ENCODE assay signal across 19 cellular contexts in the genomic region with DNA sequence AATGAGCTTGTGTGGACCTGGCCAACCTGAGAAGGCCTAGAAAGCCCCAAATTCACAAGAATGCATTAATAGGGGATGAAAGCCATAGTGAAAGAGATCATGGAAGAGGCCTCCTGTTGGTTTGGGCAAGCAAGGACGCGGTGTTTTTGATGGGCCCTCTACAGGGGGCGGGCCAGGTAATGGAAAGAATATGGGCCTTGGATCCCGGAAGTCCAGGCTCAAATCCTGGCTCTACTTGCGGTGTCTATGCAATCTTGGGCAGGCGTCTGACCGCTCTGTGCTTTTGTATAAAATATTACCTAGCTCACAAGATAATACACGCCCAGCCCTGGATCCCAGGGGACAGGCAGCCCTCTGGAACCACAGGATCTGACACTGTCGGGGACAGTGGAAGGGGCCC. TPM values are rescaled to one million over a fixed set of nuclear protein-coding genes. Genes with fewer than 3 reads are reported as not detected.
DNase-seq lines count a peak whose midpoint lies in the region; ATAC-seq and TF ChIP-seq lines count a peak whose summit lies in the region.
"Had no signal": no experiment of that assay in that cellular context is flagged by ENCODE, and none has a peak within 500 bp of the region (broad histone marks: within the 10 kb centered on the region; RNA-seq: fewer than 3 reads in every experiment).

No MANE protein-coding gene starts in this region.

- TF ChIP-seq CTCF in endodermal cell (conservative IDR thresholded peaks at IDR 0.05) = peak; percentile 3
- TF ChIP-seq CTCF in tibial artery (IDR thresholded peaks at IDR 0.05) = no peak

- no peak overlapping the region for H2BK12ac ChIP-seq in trophoblast cell (ENCODE audit: low read length)

- no peaks in the 10 kb centered on the region for H3K79me2 ChIP-seq in trophoblast cell (ENCODE audit: control insufficient read depth, insufficient read depth, low read length, poor library complexity)

- H4K20me1 ChIP-seq in BLaER1 = no peaks in the 10 kb centered on the region

- H3K27ac Mint-ChIP-seq in endodermal cell = no peak overlapping the region
- H3K27ac Mint-ChIP-seq: activated naive CD8-positive, alpha-beta T cell treated with anti-CD3 and anti-CD28 coated beads, Interleukin-2, amount 50 U/mL, for 24 hours; activated T-helper 2 cell treated with anti-CD3 and anti-CD28 coated beads, Interferon-gamma antibody, Interleukin-2, Interleukin-4, amounts not matched to agents 10 μg/mL and 5 μg/mL and 100 μg/mL, durations not matched to agents 14 hours and 24 hours and 36 hours; nephron progenitor cell had no signal

- H4K12ac ChIP-seq in trophoblast cell (ENCODE audit: low read depth, low read length) = no peak overlapping the region

- peak; percentile 77 for DNase-seq in endodermal cell
- no peak for DNase-seq in trophoblast cell
- DNase-seq in stimulated activated CD4-positive, alpha-beta T cell treated with anti-CD3 and anti-CD28 coated beads, Interleukin-2, amount 100 ng/mL, for 24 hours = no peak
- no peak for DNase-seq in NCI-H446 treated with DMSO at 0.1 percent for 48 hours (lab: John Stamatoyannopoulos, UW)
- DNase-seq in tibial artery = no peak
- DNase-seq: brain microvascular endothelial cell, left cardiac atrium, NCI-H526 treated with DMSO at 0.1 percent for 48 hours had no signal

- H2BK5ac ChIP-seq in trophoblast cell (ENCODE audit: low read depth, low read length, poor library complexity) = no peak overlapping the region

- H3K14ac ChIP-seq in trophoblast cell (ENCODE audit: low read length) = no peak overlapping the region

- no peaks in the 10 kb centered on the region for H3K9me3 Mint-ChIP-seq in endodermal cell
- H3K9me3 Mint-ChIP-seq: activated naive CD8-positive, alpha-beta T cell treated with anti-CD3 and anti-CD28 coated beads, Interleukin-2, amount 50 U/mL, for 24 hours; activated T-helper 2 cell treated with anti-CD3 and anti-CD28 coated beads, Interferon-gamma antibody, Interleukin-2, Interleukin-4, amounts not matched to agents 10 μg/mL and 5 μg/mL and 100 μg/mL, durations not matched to agents 14 hours and 24 hours and 36 hours; nephron progenitor cell had no signal

- H3K4ac ChIP-seq in trophoblast cell (ENCODE audit: low read depth, low read length) = no peak overlapping the region

- H2AK5ac ChIP-seq in trophoblast cell (ENCODE audit: low read length) = no peak overlapping the region

- no peaks in the 10 kb centered on the region for H3K36me3 Mint-ChIP-seq in endodermal cell (ENCODE audit: low read depth)

- H3K27me3 Mint-ChIP-seq in endodermal cell (ENCODE audit: insufficient read depth) = peaks cover 19% of the 10 kb centered on the region

- H3K4me1 ChIP-seq in BLaER1 = peaks cover 67% of the 10 kb centered on the region
- H3K4me1 ChIP-seq in HUES48 (ENCODE audit: control insufficient read depth, insufficient read depth, low read length) = peaks cover 19% of the 10 kb centered on the region
- H3K4me1 ChIP-seq in endodermal cell (ENCODE audit: control insufficient read depth, insufficient read depth, low read length) = peaks cover 3% of the 10 kb centered on the region
- H3K4me1 ChIP-seq in trophoblast cell (ENCODE audit: control insufficient read depth in 1 of 2, insufficient read depth in 2 of 2, low read length in 2 of 2) = peaks cover 2 to 8% of the 10 kb centered on the region in 2 experiments
- H3K4me1 ChIP-seq in tibial artery = peaks cover 0 to 4% (median 0%) of the 10 kb centered on the region in 4 donors
- H3K4me1 ChIP-seq: prostate gland had no signal

- 85 to 89% methylated on average over 6 to 9 of the region's 9 CpGs for WGBS in endodermal cell (ENCODE audit: insufficient coverage in 1 of 2, insufficient read length in 1 of 2), 2 experiments
- no CpG with 5 or more reads among the region's 9 CpGs for WGBS in trophoblast cell (ENCODE audit: extremely low coverage, insufficient coverage, insufficient read length)

- H3K36me3 ChIP-seq in BLaER1 (no peaks in the 10 kb centered on the region), HUES48 (ENCODE audit: control insufficient read depth, insufficient read depth, low read length) (no peaks in the 10 kb centered on the region), endodermal cell (ENCODE audit: control insufficient read depth, insufficient read depth, low read length) (no peaks in the 10 kb centered on the region), trophoblast cell (ENCODE audit: control insufficient read depth in 1 of 2, insufficient read depth in 2 of 2, low read length in 2 of 2) (no peaks in the 10 kb centered on the region), tibial artery (no peaks in the 10 kb centered on the region)
- H3K36me3 ChIP-seq: brain microvascular endothelial cell, prostate gland, upper lobe of right lung had no signal

- intact Hi-C loops in tibial artery (cut with DNase I; ENCODE audit: low total_unique reads) = no loop called here

- H3K4me1 Mint-ChIP-seq in endodermal cell = peaks cover 19% of the 10 kb centered on the region
- H3K4me1 Mint-ChIP-seq: activated naive CD8-positive, alpha-beta T cell treated with anti-CD3 and anti-CD28 coated beads, Interleukin-2, amount 50 U/mL, for 24 hours had no signal

- H3K4me3 ChIP-seq in BLaER1 = no peak overlapping the region
- H3K4me3 ChIP-seq in HUES48 (ENCODE audit: low read depth, low read length) = no peak overlapping the region
- H3K4me3 ChIP-seq in endodermal cell (ENCODE audit: low read length) = no peak overlapping the region
- no peak overlapping the region for H3K4me3 ChIP-seq in trophoblast cell (ENCODE audit: low read depth, low read length)
- H3K4me3 ChIP-seq in tibial artery = no peak overlapping the region
- H3K4me3 ChIP-seq: upper lobe of right lung had no signal

- H3K23ac ChIP-seq in trophoblast cell (ENCODE audit: low read length) = no peak overlapping the region

- H4K91ac ChIP-seq in trophoblast cell (ENCODE audit: low read depth, low read length) = no peak overlapping the region

- H2BK120ac ChIP-seq in trophoblast cell (ENCODE audit: insufficient read depth, low read length, poor library complexity) = no peak overlapping the region

- H4K8ac ChIP-seq in trophoblast cell (ENCODE audit: low read depth, low read length) = no peak overlapping the region

- no peak overlapping the region for H3K4me3 Mint-ChIP-seq in endodermal cell
- H3K4me3 Mint-ChIP-seq: activated naive CD8-positive, alpha-beta T cell treated with anti-CD3 and anti-CD28 coated beads, Interleukin-2, amount 50 U/mL, for 24 hours had no signal

- no peak for ATAC-seq in GM21381 (IDR thresholded peaks at IDR 0.05; ENCODE audit: unreplicated experiment)

- H3K4me2 ChIP-seq in BLaER1 (peak overlapping the region; percentile 19; the same call in 1 of the 2 replicates), trophoblast cell (ENCODE audit: low read length) (peak overlapping the region; percentile 47)
- H3K4me2 ChIP-seq: SK-N-SH had no signal

- H3K18ac ChIP-seq in trophoblast cell (ENCODE audit: low read length) = no peak overlapping the region

- H3K27me3 ChIP-seq in BLaER1 (peaks cover 33% of the 10 kb centered on the region), HUES48 (ENCODE audit: control insufficient read depth, insufficient read depth, low read length) (peaks cover 12% of the 10 kb centered on the region; the same call in 1 of the 2 replicates), endodermal cell (ENCODE audit: control insufficient read depth, insufficient read depth, low read length, poor library complexity, severe bottlenecking) (no peaks in the 10 kb centered on the region), trophoblast cell (ENCODE audit: insufficient read depth, low read length) (no peaks in the 10 kb centered on the region), tibial artery (peaks cover 0 to 32% of the 10 kb centered on the region in 2 donors)

- H3K27ac ChIP-seq in BLaER1 (no peak overlapping the region), HUES48 (ENCODE audit: low read depth, low read length) (peak overlapping the region; percentile 15), endodermal cell (ENCODE audit: low read depth, low read length) (no peak overlapping the region), trophoblast cell (ENCODE audit: low read depth, low read length) (no peak overlapping the region), tibial artery (no peak overlapping the region)
- H3K27ac ChIP-seq: brain microvascular endothelial cell, coronary artery, upper lobe of right lung, VCaP had no signal

- no peak overlapping the region for H2AFZ ChIP-seq in trophoblast cell (ENCODE audit: insufficient read depth, low read length, poor library complexity)

- H3K9ac ChIP-seq in BLaER1 = no peak overlapping the region
- peak overlapping the region; percentile 14; the same call in 1 of the 2 replicates for H3K9ac ChIP-seq in HUES48 (ENCODE audit: low read depth, low read length)
- no peak overlapping the region for H3K9ac ChIP-seq in endodermal cell (ENCODE audit: extremely low read depth, low read length, poor library complexity, severe bottlenecking)
- H3K9ac ChIP-seq in trophoblast cell (ENCODE audit: low read length) = no peak overlapping the region
- H3K9ac ChIP-seq: SK-N-SH had no signal

- H3K79me1 ChIP-seq in trophoblast cell (ENCODE audit: low read length) = no peaks in the 10 kb centered on the region

- no peaks in the 10 kb centered on the region for H3K9me3 ChIP-seq in BLaER1
- H3K9me3 ChIP-seq in HUES48 (ENCODE audit: control insufficient read depth, insufficient read depth, low read length) = no peaks in the 10 kb centered on the region
- H3K9me3 ChIP-seq in endodermal cell (ENCODE audit: control insufficient read depth, low read length) = no peaks in the 10 kb centered on the region
- H3K9me3 ChIP-seq in trophoblast cell (ENCODE audit: insufficient read depth, low read depth, low read length) = peaks cover 2% of the 10 kb centered on the region
- H3K9me3 ChIP-seq in tibial artery = no peaks in the 10 kb centered on the region
- H3K9me3 ChIP-seq: prostate gland, SK-N-SH, upper lobe of right lung had no signal

RNA-seq across cellular contexts. Expression of a gene that starts 41.1 kb away (rescaled TPM):
- total RNA-seq in endodermal cell = 10 to 100 TPM in 1 of 2 donors, 1 to 10 TPM in 1; 9.5 to 11.7 TPM
- 9.5 TPM for polyA plus RNA-seq in endodermal cell (2013, experiment 1 of 2)
- polyA plus RNA-seq in endodermal cell (2013, experiment 2 of 2) = 8.2 TPM
- polyA plus RNA-seq in trophoblast cell (2013) = 7.4 and 7.6 TPM in 2 replicates
